In the genomic region with DNA sequence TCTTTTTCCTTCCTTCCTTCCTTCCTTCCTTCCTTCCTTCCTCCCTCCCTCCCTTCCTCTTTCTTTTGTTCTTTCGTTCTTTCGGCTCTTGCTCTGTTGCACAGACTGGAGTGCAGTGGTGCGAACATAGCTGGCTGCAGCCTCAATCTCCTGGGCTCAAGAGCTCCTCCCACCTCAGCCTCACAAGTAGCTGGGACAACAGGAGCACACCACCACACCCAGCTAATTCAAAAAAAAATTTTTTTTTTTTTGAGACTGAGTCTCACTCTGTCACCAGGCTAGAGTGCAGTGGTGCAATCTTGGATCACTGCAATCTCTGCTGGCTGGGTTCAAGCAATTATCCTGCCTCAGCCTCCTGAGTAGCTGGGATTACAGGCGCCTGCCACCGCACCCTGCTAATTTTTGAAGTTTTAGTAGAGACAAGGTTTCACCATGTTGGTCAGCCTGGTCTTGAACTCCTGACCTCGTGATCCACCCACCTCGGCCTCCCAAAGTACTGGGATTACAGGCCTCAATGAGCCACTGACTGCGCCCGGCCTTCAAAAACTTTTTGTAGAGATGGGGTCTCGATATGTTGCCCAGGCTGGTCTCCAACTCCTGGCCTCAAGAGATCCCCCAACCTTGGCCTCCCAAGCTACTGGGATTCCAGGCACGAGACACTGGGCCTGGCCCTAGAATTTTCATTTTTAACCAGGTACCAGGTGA, we compare ENCODE assay signal across 18 cellular contexts. TPM values are rescaled to one million over a fixed set of nuclear protein-coding genes. Genes with fewer than 3 reads are reported as not detected.
"Had no signal": no experiment of that assay in that cellular context is flagged by ENCODE, and none has a peak within 500 bp of the region (broad histone marks: within the 10 kb centered on the region; RNA-seq: fewer than 3 reads in every experiment).

No MANE protein-coding gene starts in this region.

RNA-seq across cellular contexts. Expression of gene GOLGA6L7, which starts 13.3 kb away (rescaled TPM):
- total RNA-seq: kidney epithelial cell, liver, lower lobe of right lung, mammary epithelial cell, mesothelial cell of epicardium, mononuclear cell, natural killer cell, occipital lobe, pancreas, right cardiac atrium, sigmoid colon, spleen, subcutaneous adipose tissue, suprapubic skin, thoracic aorta, upper lobe of right lung had no signal
- polyA plus RNA-seq: immature natural killer cell, liver, mammary epithelial cell, pancreas, right cardiac atrium, small intestine, spleen had no signal
